8 cellular contexts compared by ENCODE assay signal in genomic region chrX:47234583-47234982, GRCh38. TPM values are rescaled to one million over a fixed set of nuclear protein-coding genes. Genes with fewer than 3 reads are reported as not detected.
A peak's percentile ranks its signal among the peaks of the same experiment; 100 is the strongest.
DNase-seq lines count a peak whose midpoint lies in the region; ATAC-seq and TF ChIP-seq lines count a peak whose summit lies in the region.

No MANE protein-coding gene starts in this region.

- peaks cover 13% of the 10 kb centered on the region; the same call in 1 of the 2 replicates for H3F3A ChIP-seq in MM.1S (ENCODE audit: insufficient read depth, low read length)

- TF ChIP-seq CTCF in MM.1S (IDR thresholded peaks at IDR 0.05; ENCODE audit: low read length) (no peak), dorsolateral prefrontal cortex (IDR thresholded peaks at IDR 0.05 in 54 of 56, conservative IDR thresholded peaks at IDR 0.05 in 2 of 56; ENCODE audit: low read depth in 1 of 56, partially characterized antibody in 56 of 56) (no peak), neural crest cell (conservative IDR thresholded peaks at IDR 0.05) (no peak)

- no peak overlapping the region for H3K9ac ChIP-seq in MM.1S (ENCODE audit: low read length)

- no peaks in the 10 kb centered on the region for H3K27me3 ChIP-seq in CD4-positive, CD25-positive, alpha-beta regulatory T cell (ENCODE audit: control insufficient read depth, insufficient read depth, low read length)
- H3K27me3 ChIP-seq in MM.1S (replicated peaks; ENCODE audit: insufficient read depth, low read length) (no peaks in the 10 kb centered on the region), dorsolateral prefrontal cortex (peaks cover 0 to 37% (median 8%) of the 10 kb centered on the region in 45 donors)

- intact Hi-C loops in dorsolateral prefrontal cortex (cut with DNase I), result no loop called here

- H3K9me3 Mint-ChIP-seq in CD4-positive, CD25-positive, alpha-beta regulatory T cell, result peaks cover 0 to 1% (median 0%) of the 10 kb centered on the region in 7 donors
- H3K9me3 Mint-ChIP-seq in neural crest cell, result no peaks in the 10 kb centered on the region

- peak overlapping the region; percentile 98 for H3K27ac ChIP-seq in CD4-positive, CD25-positive, alpha-beta regulatory T cell (ENCODE audit: insufficient read depth, low read length, poor library complexity, severe bottlenecking)
- H3K27ac ChIP-seq in MM.1S (ENCODE audit: low read length), result no peak overlapping the region
- H3K27ac ChIP-seq in dorsolateral prefrontal cortex, result peak overlapping the region in 57 of 59 donors; percentile 8 to 100 (median 98)

- peaks cover 19% of the 10 kb centered on the region for H3K4me1 ChIP-seq in CD4-positive, CD25-positive, alpha-beta regulatory T cell (ENCODE audit: control insufficient read depth, insufficient read depth, low read length, poor library complexity, severe bottlenecking)
- no peaks in the 10 kb centered on the region for H3K4me1 ChIP-seq in MM.1S (ENCODE audit: low read length)

- peak overlapping the region; percentile 43; the same call in 1 of the 2 replicates for H3K4me2 ChIP-seq in MM.1S (ENCODE audit: low read depth, low read length)

- no peak overlapping the region for H2AFZ ChIP-seq in MM.1S (ENCODE audit: low read length)

- peaks cover 2% of the 10 kb centered on the region for H3K36me3 ChIP-seq in CD4-positive, CD25-positive, alpha-beta regulatory T cell (ENCODE audit: control insufficient read depth, insufficient read depth, low read length)
- H3K36me3 ChIP-seq in MM.1S (replicated peaks; ENCODE audit: insufficient read depth, low read length), result no peaks in the 10 kb centered on the region

- ATAC-seq in CD4-positive, CD25-positive, alpha-beta regulatory T cell (ENCODE audit: low read depth in 2 of 2), result no peak
- ATAC-seq in GM21717 (IDR thresholded peaks at IDR 0.05; ENCODE audit: unreplicated experiment) (no peak), GM19463 (IDR thresholded peaks at IDR 0.05; ENCODE audit: unreplicated experiment) (no peak), HG02884 (IDR thresholded peaks at IDR 0.05; ENCODE audit: unreplicated experiment) (no peak)

- no peaks in the 10 kb centered on the region for H3K27me3 Mint-ChIP-seq in CD4-positive, CD25-positive, alpha-beta regulatory T cell
- peaks cover 5% of the 10 kb centered on the region for H3K27me3 Mint-ChIP-seq in neural crest cell (ENCODE audit: low read depth)

- 0 out of 2 replicates have a peak, but pooled peaks cover 2% of the 10 kb centered on the region for H3K79me2 ChIP-seq in MM.1S (ENCODE audit: low read length)

- H3K27ac Mint-ChIP-seq in CD4-positive, CD25-positive, alpha-beta regulatory T cell, result peak overlapping the region in 2 of 3 donors; percentile 76 to 99
- peak overlapping the region; percentile 100 for H3K27ac Mint-ChIP-seq in neural crest cell (ENCODE audit: unreplicated experiment)

- H3K4me3 Mint-ChIP-seq in CD4-positive, CD25-positive, alpha-beta regulatory T cell, result peak overlapping the region; percentile 61 to 98 (median 68)
- peak overlapping the region; percentile 97 for H3K4me3 Mint-ChIP-seq in neural crest cell

- H4K20me1 ChIP-seq in MM.1S (ENCODE audit: insufficient read depth, low read length), result no peaks in the 10 kb centered on the region

- no peaks in the 10 kb centered on the region for H3K9me3 ChIP-seq in CD4-positive, CD25-positive, alpha-beta regulatory T cell (ENCODE audit: control insufficient read depth in 2 of 2, low read length in 2 of 2)
- no peaks in the 10 kb centered on the region for H3K9me3 ChIP-seq in MM.1S (replicated peaks; ENCODE audit: insufficient read depth, low read length)

- H3K4me1 Mint-ChIP-seq in CD4-positive, CD25-positive, alpha-beta regulatory T cell, result peaks cover 0 to 47% (median 18%) of the 10 kb centered on the region in 4 donors
- H3K4me1 Mint-ChIP-seq in neural crest cell, result peaks cover 61% of the 10 kb centered on the region

- no peak for DNase-seq in CD4-positive, CD25-positive, alpha-beta regulatory T cell
- DNase-seq in MM.1S, result no peak
- no peak for DNase-seq in dorsolateral prefrontal cortex
- no peak for DNase-seq in neural crest cell (ENCODE audit: low read depth, low spot score)
- no peak for DNase-seq in NCI-H2107 (lab: John Stamatoyannopoulos, UW)

- H3K36me3 Mint-ChIP-seq in CD4-positive, CD25-positive, alpha-beta regulatory T cell, result peaks cover 15% of the 10 kb centered on the region
- H3K36me3 Mint-ChIP-seq in neural crest cell (ENCODE audit: low read depth), result peaks cover 12% of the 10 kb centered on the region

- no peaks in the 10 kb centered on the region for H3K9me2 ChIP-seq in MM.1S (replicated peaks; ENCODE audit: insufficient read depth, low read length)

- peak overlapping the region; percentile 93 for H3K4me3 ChIP-seq in CD4-positive, CD25-positive, alpha-beta regulatory T cell (ENCODE audit: low read depth, low read length)
- H3K4me3 ChIP-seq in MM.1S (ENCODE audit: low read length) (no peak overlapping the region), dorsolateral prefrontal cortex (peak overlapping the region; percentile 40 to 86 (median 72))

RNA-seq across cellular contexts. Expression of gene USP11, which starts 1.8 kb away (rescaled TPM):
- 97.3 TPM for total RNA-seq in CD4-positive, CD25-positive, alpha-beta regulatory T cell
- 10 to 100 TPM; 46.0 to 69.2 (median 56.3) TPM for polyA plus RNA-seq in CD4-positive, CD25-positive, alpha-beta regulatory T cell
- total RNA-seq in dorsolateral prefrontal cortex (100 to 1,000 TPM; 162 to 456 (median 351) TPM), neural crest cell (232 and 245 TPM in 2 replicates)

RNA-seq across cellular contexts. Expression of gene CDK16, which starts 16.1 kb away (rescaled TPM):
- 186 TPM for total RNA-seq in CD4-positive, CD25-positive, alpha-beta regulatory T cell
- polyA plus RNA-seq in CD4-positive, CD25-positive, alpha-beta regulatory T cell, result 10 to 100 TPM in 1 of 4 donors, 1 to 10 TPM in 3; 3.9 to 10.7 (median 7.2) TPM
- total RNA-seq in dorsolateral prefrontal cortex (100 to 1,000 TPM in 118 of 120 experiments, 10 to 100 TPM in 2; 81.5 to 187 (median 132) TPM), neural crest cell (281 and 289 TPM in 2 replicates)

RNA-seq across cellular contexts. Expression of gene UBA1, which starts 41.0 kb away (rescaled TPM):
- 173 TPM for total RNA-seq in CD4-positive, CD25-positive, alpha-beta regulatory T cell
- 100 to 1,000 TPM; 163 to 210 (median 175) TPM for polyA plus RNA-seq in CD4-positive, CD25-positive, alpha-beta regulatory T cell
- total RNA-seq in dorsolateral prefrontal cortex, result 100 to 1,000 TPM; 186 to 279 (median 239) TPM
- 484 and 498 TPM in 2 replicates for total RNA-seq in neural crest cell
